Comparison of ENCODE assay signal across 3 cellular contexts in the genomic region with DNA sequence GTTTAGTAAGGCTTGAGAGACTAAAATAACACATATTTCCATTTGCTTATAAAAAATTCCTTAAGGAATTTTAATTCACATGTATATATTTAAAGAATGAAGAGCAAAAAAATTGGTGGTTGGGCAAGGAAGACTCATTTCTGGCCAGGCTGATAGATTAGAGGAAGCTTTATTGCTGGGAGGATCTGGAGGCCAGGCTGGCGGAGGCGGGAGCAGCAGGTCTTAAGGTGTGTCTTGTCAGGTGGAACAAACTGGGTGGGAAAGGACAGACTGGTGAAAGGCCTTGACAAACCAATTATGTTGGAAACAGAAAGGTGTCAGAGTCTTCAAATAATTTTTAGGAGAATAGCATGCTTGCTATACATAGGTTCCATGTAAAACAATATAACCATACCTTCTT.
"Had no signal": no experiment of that assay in that cellular context is flagged by ENCODE, and none has a peak within 500 bp of the region (broad histone marks: within the 10 kb centered on the region; RNA-seq: fewer than 3 reads in every experiment).

No MANE protein-coding gene starts in this region.

- ATAC-seq: GM12878 had no signal

- DNase-seq: GDM1, GF-D8 had no signal
